ENCODE assay signal across 27 cellular contexts in the genomic region with DNA sequence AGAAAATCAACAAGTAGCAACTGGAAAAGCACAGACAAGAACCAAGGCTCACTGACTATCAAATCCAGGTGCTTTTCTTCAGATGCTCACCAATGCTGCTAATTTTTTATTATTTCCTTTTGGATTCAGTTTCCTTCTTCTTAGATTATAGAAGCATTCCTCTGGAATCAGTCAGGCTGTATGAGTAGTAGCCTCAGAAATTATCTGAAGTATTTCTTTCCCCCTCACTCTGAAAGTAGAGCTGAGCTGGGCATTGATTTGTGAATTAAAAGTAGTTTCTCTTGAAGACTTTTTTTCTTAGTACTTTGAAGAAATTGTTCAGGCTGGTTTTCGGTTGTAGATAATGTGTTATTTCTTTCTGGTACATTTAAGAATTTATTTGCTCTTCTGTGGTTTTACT.
"Had no signal": no experiment of that assay in that cellular context is flagged by ENCODE, and none has a peak within 500 bp of the region (broad histone marks: within the 10 kb centered on the region; RNA-seq: fewer than 3 reads in every experiment).

No MANE protein-coding gene starts in this region.

- ATAC-seq: activated CD4-positive, alpha-beta T cell treated with anti-CD3 and anti-CD28 coated beads for 36 hours; activated CD8-positive, alpha-beta memory T cell treated with anti-CD3 and anti-CD28 coated beads, Interleukin-2, amount 10 ng/mL, durations not matched to agents 7 days and 5 days; right cardiac atrium; stimulated activated naive CD8-positive, alpha-beta T cell treated with anti-CD3 and anti-CD28 coated beads, Interleukin-15, Interleukin-2, amounts not matched to agents 100 U/mL and 50 U/mL, for 24 hours; WTC11 had no signal

- H3K27ac ChIP-seq: breast epithelium, esophagus squamous epithelium, left ventricle myocardium inferior, vagina had no signal

- H3K36me3 ChIP-seq: breast epithelium, esophagus squamous epithelium, left ventricle myocardium inferior, vagina had no signal

- H3K27me3 Mint-ChIP-seq: activated CD4-positive, alpha-beta memory T cell treated with anti-CD3 and anti-CD28 coated beads for 36 hours; activated CD4-positive, alpha-beta T cell treated with anti-CD3 and anti-CD28 coated beads for 36 hours; activated CD8-positive, alpha-beta memory T cell treated with anti-CD3 and anti-CD28 coated beads, Interleukin-2, amount 10 ng/mL, durations not matched to agents 7 days and 5 days; activated naive CD8-positive, alpha-beta T cell treated with anti-CD3 and anti-CD28 coated beads for 36 hours; dendritic cell treated with granulocyte-macrophage colony-stimulating factor and Interleukin-4, amounts not matched to agents 40 ng/mL and 50 ng/mL, for 4 days; progenitor cell of endocrine pancreas had no signal

- H3K4me1 ChIP-seq: breast epithelium, esophagus squamous epithelium, left ventricle myocardium inferior, vagina had no signal

- H3K4me3 Mint-ChIP-seq: activated CD4-positive, alpha-beta memory T cell treated with anti-CD3 and anti-CD28 coated beads for 36 hours; activated CD4-positive, alpha-beta T cell treated with anti-CD3 and anti-CD28 coated beads for 36 hours; activated CD8-positive, alpha-beta memory T cell treated with anti-CD3 and anti-CD28 coated beads, Interleukin-2, amount 10 ng/mL, durations not matched to agents 7 days and 5 days; activated naive CD8-positive, alpha-beta T cell treated with anti-CD3 and anti-CD28 coated beads for 36 hours; dendritic cell treated with granulocyte-macrophage colony-stimulating factor and Interleukin-4, amounts not matched to agents 40 ng/mL and 50 ng/mL, for 4 days; nephron progenitor cell; WTC11 had no signal

- H3K9me3 ChIP-seq: breast epithelium, esophagus squamous epithelium, left ventricle myocardium inferior, vagina had no signal

- H3K27me3 ChIP-seq: breast epithelium, esophagus squamous epithelium, vagina had no signal

- H3K9me3 Mint-ChIP-seq: dendritic cell treated with granulocyte-macrophage colony-stimulating factor and Interleukin-4, amounts not matched to agents 40 ng/mL and 50 ng/mL, for 4 days; nephron progenitor cell; WTC11 had no signal

- FAIRE-seq: endothelial cell of umbilical vein, keratinocyte had no signal

- H3K4me3 ChIP-seq: breast epithelium, esophagus squamous epithelium, left ventricle myocardium inferior, vagina had no signal

- H3K36me3 Mint-ChIP-seq: activated CD4-positive, alpha-beta memory T cell treated with anti-CD3 and anti-CD28 coated beads for 36 hours; activated CD8-positive, alpha-beta memory T cell treated with anti-CD3 and anti-CD28 coated beads, Interleukin-2, amount 10 ng/mL, durations not matched to agents 7 days and 5 days; activated naive CD8-positive, alpha-beta T cell treated with anti-CD3 and anti-CD28 coated beads for 36 hours; WTC11 had no signal

- H3K4me1 Mint-ChIP-seq: activated CD4-positive, alpha-beta T cell treated with anti-CD3 and anti-CD28 coated beads for 36 hours; activated CD8-positive, alpha-beta memory T cell treated with anti-CD3 and anti-CD28 coated beads, Interleukin-2, amount 10 ng/mL, durations not matched to agents 7 days and 5 days; activated naive CD8-positive, alpha-beta T cell treated with anti-CD3 and anti-CD28 coated beads for 36 hours; nephron progenitor cell; WTC11 had no signal

- DNase-seq: activated CD4-positive, alpha-beta memory T cell treated with anti-CD3 and anti-CD28 coated beads for 36 hours; activated CD4-positive, alpha-beta T cell treated with anti-CD3 and anti-CD28 coated beads for 36 hours; activated CD8-positive, alpha-beta memory T cell treated with anti-CD3 and anti-CD28 coated beads, Interleukin-2, amount 10 ng/mL, durations not matched to agents 7 days and 5 days; activated naive CD4-positive, alpha-beta T cell; activated naive CD8-positive, alpha-beta T cell treated with anti-CD3 and anti-CD28 coated beads for 36 hours; cerebellar nuclear complex; effector CD8-positive, alpha-beta T cell; esophagus squamous epithelium; foreskin melanocyte; glutamatergic neuron; hypothalamus; left ventricle myocardium inferior; mammary epithelial cell; midbrain; nephron progenitor cell; occipital lobe; right cardiac atrium; stimulated activated CD4-positive, alpha-beta T cell treated with anti-CD3 and anti-CD28 coated beads, Interleukin-2, amount 100 ng/mL, for 24 hours; stimulated activated naive CD8-positive, alpha-beta T cell treated with anti-CD3 and anti-CD28 coated beads, Interleukin-15, Interleukin-2, amounts not matched to agents 100 U/mL and 50 U/mL, for 24 hours; trophoblast cell had no signal

- H3K27ac Mint-ChIP-seq: activated CD4-positive, alpha-beta memory T cell treated with anti-CD3 and anti-CD28 coated beads for 36 hours; activated CD4-positive, alpha-beta T cell treated with anti-CD3 and anti-CD28 coated beads for 36 hours; activated CD8-positive, alpha-beta memory T cell treated with anti-CD3 and anti-CD28 coated beads, Interleukin-2, amount 10 ng/mL, durations not matched to agents 7 days and 5 days; activated naive CD8-positive, alpha-beta T cell treated with anti-CD3 and anti-CD28 coated beads for 36 hours; dendritic cell treated with granulocyte-macrophage colony-stimulating factor and Interleukin-4, amounts not matched to agents 40 ng/mL and 50 ng/mL, for 4 days; nephron progenitor cell; progenitor cell of endocrine pancreas; WTC11 had no signal
